In the genomic region with DNA sequence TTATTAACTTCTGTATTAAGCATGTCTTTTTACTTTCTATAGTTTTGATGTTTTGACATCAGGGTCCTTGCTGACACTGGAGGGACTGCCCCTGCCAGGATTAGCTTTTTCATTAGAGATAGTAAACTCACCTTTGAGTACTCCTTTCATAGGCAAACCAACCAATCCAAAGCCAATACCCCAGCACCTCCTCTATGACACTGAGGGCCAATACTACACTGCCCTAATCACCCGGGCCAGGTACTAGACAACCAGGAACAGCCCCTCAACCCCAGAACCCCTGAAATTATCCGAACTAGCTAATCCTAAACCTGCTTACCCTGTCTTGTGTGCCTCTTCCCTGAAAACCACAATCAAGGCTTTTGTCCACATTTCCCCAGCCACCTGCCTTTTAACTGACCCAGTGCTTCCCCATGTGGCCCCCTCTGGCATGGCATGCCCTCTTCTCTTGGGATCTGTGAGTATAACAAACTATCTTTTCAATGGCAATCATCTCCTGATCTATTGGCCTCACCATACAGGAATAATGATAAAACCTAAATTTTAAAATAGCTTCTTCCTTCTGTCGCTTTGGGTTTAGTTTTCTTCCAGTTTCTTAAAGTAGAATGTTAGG, we compare ENCODE assay signal across 8 cellular contexts. TPM values are rescaled to one million over a fixed set of nuclear protein-coding genes. Genes with fewer than 3 reads are reported as not detected.
DNase-seq lines count a peak whose midpoint lies in the region; ATAC-seq and TF ChIP-seq lines count a peak whose summit lies in the region.

No MANE protein-coding gene starts in this region.

- H3K27ac ChIP-seq in A673 (ENCODE audit: low read depth, low read length, poor library complexity, severe bottlenecking): no peak overlapping the region

- H3K27me3 ChIP-seq in A673 (replicated peaks; ENCODE audit: insufficient read depth, low read depth, low read length, poor library complexity): no peaks in the 10 kb centered on the region

- no peak for ATAC-seq in GM19397 (IDR thresholded peaks at IDR 0.05; ENCODE audit: unreplicated experiment)

- DNase-seq in A673 (ENCODE audit: low spot score): peak; percentile 40
- peak; percentile 7 for DNase-seq in GM03348 (ENCODE audit: low spot score)
- peak; percentile 9 for DNase-seq in SK-N-DZ (ENCODE audit: low spot score)
- peak; percentile 64 for DNase-seq in iPS-NIHi7 (ENCODE audit: extremely low spot score)
- DNase-seq in DMS114 treated with DMSO at 0.1 percent for 48 hours (lab: John Stamatoyannopoulos, UW; ENCODE audit: unreplicated experiment): no peak
- DNase-seq in kidney tubule cell (ENCODE audit: low spot score): no peak
- DNase-seq in NCI-H128 (lab: John Stamatoyannopoulos, UW; ENCODE audit: unreplicated experiment): no peak

- H3K9me3 ChIP-seq in A673 (ENCODE audit: low read depth, low read length, poor library complexity, severe bottlenecking): no peaks in the 10 kb centered on the region

- TF ChIP-seq CTCF in A673 (conservative IDR thresholded peaks at IDR 0.05; ENCODE audit: low read depth, low read length): peak; percentile 58

- CTCF ChIA-PET in A673 (lab: Charles Lee): no interaction called here

- intact Hi-C loops in A673 (cut with micrococcal nuclease; ENCODE audit: unreplicated experiment): no loop called here

- H3K4me1 ChIP-seq in A673 (ENCODE audit: insufficient read depth, low read length, poor library complexity, severe bottlenecking): no peaks in the 10 kb centered on the region

- TSS peak; percentile 24 for BruUV-seq in A673 (replicated peaks; lab: Mats Ljungman, UMichigan)

- no peaks in the 10 kb centered on the region for H3K36me3 ChIP-seq in A673 (ENCODE audit: insufficient read depth, low read length, poor library complexity, severe bottlenecking)

- H3K4me3 ChIP-seq in A673 (ENCODE audit: low read depth, low read length, poor library complexity, severe bottlenecking): no peak overlapping the region

- POLR2A ChIA-PET in A673 (lab: Charles Lee; ENCODE audit: low non-redundant PET): no interaction called here

RNA-seq across cellular contexts. Expression of gene RAB6A, which starts 31.2 kb away (rescaled TPM):
- total RNA-seq in A673 (2021): 104 and 105 TPM in 2 replicates
- polyA plus RNA-seq in SK-N-DZ (2014; cell fraction: cytosol; rRNA removed): 87.9 and 99.0 TPM in 2 replicates
- polyA plus RNA-seq in SK-N-DZ (2014; cell fraction: nucleus; rRNA removed): 50.0 and 62.3 TPM in 2 replicates

RNA-seq across cellular contexts. Expression of gene MRPL48, which starts 58.0 kb away (rescaled TPM):
- total RNA-seq in A673 (2021): 87.4 and 92.6 TPM in 2 replicates
- polyA plus RNA-seq in SK-N-DZ (2014; cell fraction: cytosol; rRNA removed): 101 and 116 TPM in 2 replicates
- 35.6 and 57.1 TPM in 2 replicates for polyA plus RNA-seq in SK-N-DZ (2014; cell fraction: nucleus; rRNA removed)

Comparison
In these comparisons a context has a peak if more than half of its experiments do, and no peak if none do; other contexts are left out.
1. DNase-seq: peak in A673 (single experiment), GM03348 (single experiment), SK-N-DZ (single experiment) and iPS-NIHi7 (single experiment); none in DMS114 treated with DMSO at 0.1 percent for 48 hours (single experiment), kidney tubule cell (single experiment) and NCI-H128 (single experiment).